ENCODE assay signal across 24 cellular contexts in the genomic region with DNA sequence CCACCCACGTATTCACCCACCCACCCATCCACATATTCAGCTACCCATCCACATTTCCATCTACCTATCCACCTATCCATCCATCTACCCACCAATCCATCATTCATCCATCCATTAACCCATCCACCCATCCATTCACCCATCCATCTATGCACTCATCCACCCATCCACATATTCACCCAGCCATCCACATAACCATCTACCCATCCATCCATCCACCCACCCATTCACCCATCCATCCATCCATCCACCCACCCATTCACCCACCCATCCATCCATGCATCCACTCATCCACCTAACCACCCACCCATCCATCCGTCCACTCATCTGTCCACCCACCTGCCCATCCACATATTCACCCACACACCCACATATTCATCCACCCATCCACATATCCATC.
DNase-seq lines count a peak whose midpoint lies in the region; ATAC-seq and TF ChIP-seq lines count a peak whose summit lies in the region.
"Had no signal": no experiment of that assay in that cellular context is flagged by ENCODE, and none has a peak within 500 bp of the region (broad histone marks: within the 10 kb centered on the region; RNA-seq: fewer than 3 reads in every experiment).

No MANE protein-coding gene starts in this region.

- peak overlapping the region; percentile 73 for H3K27ac Mint-ChIP-seq in CD4-positive, alpha-beta T cell
- H3K27ac Mint-ChIP-seq in dendritic cell treated with granulocyte-macrophage colony-stimulating factor and Interleukin-4, amounts not matched to agents 40 ng/mL and 50 ng/mL, for 4 days: peak overlapping the region; percentile 77
- H3K27ac Mint-ChIP-seq: GM23338, HFFc6 had no signal

- H3K9me3 ChIP-seq in CD4-positive, alpha-beta T cell (ENCODE audit: control insufficient read depth, low read length): no peaks in the 10 kb centered on the region
- H3K9me3 ChIP-seq in IMR-90 (ENCODE audit: control insufficient read depth, insufficient read depth, low read length) (0 out of 2 replicates have a peak, but pooled peaks cover 2% of the 10 kb centered on the region), sigmoid colon (no peaks in the 10 kb centered on the region)
- H3K9me3 ChIP-seq: ascending aorta, gastroesophageal sphincter, upper lobe of left lung had no signal

- H3K18ac ChIP-seq in IMR-90 (ENCODE audit: low read depth, low read length): no peak overlapping the region

- no peak overlapping the region for H3K56ac ChIP-seq in IMR-90 (ENCODE audit: extremely low read depth, insufficient read depth, low read length)

- 0 out of 2 replicates have a peak, but pooled peaks cover 4% of the 10 kb centered on the region for H4K20me1 ChIP-seq in IMR-90 (ENCODE audit: insufficient read depth, low read length)

- TF ChIP-seq CTCF in CD4-positive, alpha-beta T cell (IDR thresholded peaks at IDR 0.05): no peak
- no peak for TF ChIP-seq CTCF in IMR-90 (conservative IDR thresholded peaks at IDR 0.05; ENCODE audit: low read depth, low read length)
- TF ChIP-seq CTCF in sigmoid colon (IDR thresholded peaks at IDR 0.05): no peak

- H2AFZ ChIP-seq in IMR-90 (replicated peaks; ENCODE audit: low read length, poor library complexity): no peak overlapping the region
- H2AFZ ChIP-seq: GM23338, hepatocyte had no signal

- no peak overlapping the region for H3K14ac ChIP-seq in IMR-90 (replicated peaks; ENCODE audit: low read depth, low read length)

- H3K79me1 ChIP-seq in IMR-90 (ENCODE audit: low read depth in 1 of 2, low read length in 2 of 2): peaks cover 0 to 18% of the 10 kb centered on the region in 2 experiments; a peak in 2 of 4 replicates

- POLR2A ChIA-PET in CD4-positive, alpha-beta T cell (lab: Charles Lee): no interaction called here
- POLR2A ChIA-PET in IMR-90 (lab: Charles Lee; ENCODE audit: unreplicated experiment): no interaction called here

- H3K9ac ChIP-seq in IMR-90 (ENCODE audit: low read depth, low read length): no peak overlapping the region

- H3K36me3 Mint-ChIP-seq in CD4-positive, alpha-beta T cell (ENCODE audit: low read depth): peaks cover 94% of the 10 kb centered on the region
- H3K36me3 Mint-ChIP-seq in dendritic cell treated with granulocyte-macrophage colony-stimulating factor and Interleukin-4, amounts not matched to agents 40 ng/mL and 50 ng/mL, for 4 days (ENCODE audit: low read depth): peaks cover 95% of the 10 kb centered on the region

- in situ Hi-C loops in IMR-90 (cut with MboI; ENCODE audit: low sequenced_read_pairs): no loop called here

- no peak overlapping the region for H4K5ac ChIP-seq in IMR-90 (ENCODE audit: low read depth, low read length)

- CTCF ChIA-PET in CD4-positive, alpha-beta T cell (lab: Charles Lee): interaction anchor here (1.0 kb wide), 1 partner anchor 65 kb away, joined by 3 read pairs; no protein-coding TSS in a partner anchor
- CTCF ChIA-PET in IMR-90 (lab: Yijun Ruan, JAX): no interaction called here

- no peak overlapping the region for H4K8ac ChIP-seq in IMR-90 (ENCODE audit: low read depth in 2 of 2, low read length in 2 of 2)

- H3K4ac ChIP-seq in IMR-90 (ENCODE audit: low read depth, low read length): no peak overlapping the region

- BruUV-seq in IMR-90 (replicated peaks; lab: Mats Ljungman, UMichigan): no TSS peak

- H4K91ac ChIP-seq in IMR-90 (ENCODE audit: insufficient read depth, low read depth, low read length): no peak overlapping the region

- no peaks in the 10 kb centered on the region for H3K27me3 Mint-ChIP-seq in CD4-positive, alpha-beta T cell
- H3K27me3 Mint-ChIP-seq in dendritic cell treated with granulocyte-macrophage colony-stimulating factor and Interleukin-4, amounts not matched to agents 40 ng/mL and 50 ng/mL, for 4 days: no peaks in the 10 kb centered on the region
- H3K27me3 Mint-ChIP-seq: activated naive CD4-positive, alpha-beta T cell treated with anti-CD3 and anti-CD28 coated beads, Interleukin-2, amount 50 U/mL, for 24 hours; CD4-positive, CD25-positive, alpha-beta regulatory T cell had no signal

- no peaks in the 10 kb centered on the region for H3K27me3 ChIP-seq in CD4-positive, alpha-beta T cell (ENCODE audit: control insufficient read depth, insufficient read depth, low read length)
- H3K27me3 ChIP-seq in IMR-90 (ENCODE audit: control insufficient read depth, insufficient read depth, low read length) (no peaks in the 10 kb centered on the region), sigmoid colon (no peaks in the 10 kb centered on the region)
- H3K27me3 ChIP-seq: ascending aorta, cardiac muscle cell, gastroesophageal sphincter, hepatocyte, upper lobe of left lung had no signal

- H3K4me1 ChIP-seq in IMR-90 (ENCODE audit: control insufficient read depth, insufficient read depth, low read length): no peaks in the 10 kb centered on the region
- peaks cover 0 to 18% (median 11%) of the 10 kb centered on the region in 4 donors for H3K4me1 ChIP-seq in sigmoid colon
- H3K4me1 ChIP-seq: ascending aorta had no signal

- ATAC-seq in CD4-positive, alpha-beta T cell (ENCODE audit: poor library complexity): no peak
- ATAC-seq in IMR-90 (ENCODE audit: low read depth) (no peak), HG02938 (IDR thresholded peaks at IDR 0.05; ENCODE audit: unreplicated experiment) (no peak)
- ATAC-seq: gastroesophageal sphincter, GM23338, left lobe of liver had no signal

- no peak overlapping the region for H2BK120ac ChIP-seq in IMR-90 (ENCODE audit: low read depth, low read length)

- WGBS in IMR-90 (ENCODE audit: extremely low coverage in 2 of 2, insufficient read length in 1 of 2), 2 experiments: 93% methylated on average over 2 of the region's 2 CpGs; no CpG with 5 or more reads in 1 of the 2 experiments
- 98 to 99% methylated on average over 2 of the region's 2 CpGs for whole genome bisulfite sequencing in sigmoid colon, 2 donors

- H3K9me1 ChIP-seq in IMR-90 (ENCODE audit: insufficient read depth, low read length): no peaks in the 10 kb centered on the region; the same call in 1 of the 2 replicates

- no peak overlapping the region for H2BK15ac ChIP-seq in IMR-90 (ENCODE audit: low read depth, low read length)

- TF ChIP-seq EP300 in sigmoid colon (IDR thresholded peaks at IDR 0.05): no peak

- H3K23ac ChIP-seq in IMR-90 (ENCODE audit: low read depth, low read length): no peak overlapping the region

- no peak overlapping the region for H3K4me2 ChIP-seq in IMR-90 (ENCODE audit: low read depth, low read length)
- H3K4me2 ChIP-seq: GM23338, hepatocyte had no signal

- no peak for DNase-seq in CD4-positive, alpha-beta T cell
- DNase-seq in IMR-90: no peak
- DNase-seq in sigmoid colon: peak; percentile 29
- no peak for DNase-seq in COR-L47 (lab: John Stamatoyannopoulos, UW)
- no peak for DNase-seq in NCI-H345 (lab: John Stamatoyannopoulos, UW)
- DNase-seq: activated CD4-positive, alpha-beta T cell treated with anti-CD3 and anti-CD28 coated beads for 1 hour; CD4-positive, CD25-positive, alpha-beta regulatory T cell; dermis blood vessel endothelial cell; HFFc6; mesendoderm; MV-4-11; NCI-H146; RPMI8226; upper lobe of left lung had no signal

- peaks cover 44% of the 10 kb centered on the region for H3K4me1 Mint-ChIP-seq in CD4-positive, alpha-beta T cell (ENCODE audit: low read depth)
- peaks cover 87% of the 10 kb centered on the region for H3K4me1 Mint-ChIP-seq in dendritic cell treated with granulocyte-macrophage colony-stimulating factor and Interleukin-4, amounts not matched to agents 40 ng/mL and 50 ng/mL, for 4 days (ENCODE audit: low read depth)
- H3K4me1 Mint-ChIP-seq: GM23338 had no signal

- intact Hi-C loops in CD4-positive, alpha-beta T cell (cut with DNase I, micrococcal nuclease): no loop called here
- intact Hi-C loops in IMR-90 (cut with micrococcal nuclease) (no loop called here), sigmoid colon (cut with DNase I) (no loop called here)
- intact Hi-C loops in dendritic cell treated with granulocyte-macrophage colony-stimulating factor and Interleukin-4, amounts not matched to agents 40 ng/mL and 50 ng/mL, for 4 days (cut with micrococcal nuclease): no loop called here

- TF ChIP-seq POLR2A in IMR-90 (IDR thresholded peaks at IDR 0.05; ENCODE audit: low read depth, low read length) (no peak), sigmoid colon (IDR thresholded peaks at IDR 0.05) (no peak)

- H3K4me3 Mint-ChIP-seq in CD4-positive, alpha-beta T cell: no peak overlapping the region
- no peak overlapping the region for H3K4me3 Mint-ChIP-seq in dendritic cell treated with granulocyte-macrophage colony-stimulating factor and Interleukin-4, amounts not matched to agents 40 ng/mL and 50 ng/mL, for 4 days
- H3K4me3 Mint-ChIP-seq: GM23338, HFFc6 had no signal

- H3K36me3 ChIP-seq in IMR-90 (ENCODE audit: control insufficient read depth, insufficient read depth, low read length) (peaks cover 35% of the 10 kb centered on the region; the same call in 1 of the 2 replicates), sigmoid colon (peaks cover 12 to 63% (median 34%) of the 10 kb centered on the region in 4 donors)
- H3K36me3 ChIP-seq: cardiac muscle cell had no signal

- H3K4me3 ChIP-seq in IMR-90 (ENCODE audit: insufficient read depth, low read depth, low read length) (no peak overlapping the region), sigmoid colon (no peak overlapping the region)
- H3K4me3 ChIP-seq: ascending aorta, cardiac muscle cell, gastroesophageal sphincter, GM23338, hepatocyte, upper lobe of left lung had no signal

- H3K27ac ChIP-seq in CD4-positive, alpha-beta T cell (ENCODE audit: low read depth, low read length): no peak overlapping the region
- H3K27ac ChIP-seq in IMR-90 (ENCODE audit: insufficient read depth, low read length) (no peak overlapping the region), sigmoid colon (no peak overlapping the region)
- H3K27ac ChIP-seq: cardiac muscle cell, gastroesophageal sphincter, hepatocyte, HL-60, upper lobe of left lung had no signal

- no peak overlapping the region for H2AK9ac ChIP-seq in IMR-90 (replicated peaks; ENCODE audit: low read depth, low read length, poor library complexity)

- H2AK5ac ChIP-seq in IMR-90 (ENCODE audit: low read depth, low read length): no peak overlapping the region

- no peaks in the 10 kb centered on the region for H3K9me3 Mint-ChIP-seq in CD4-positive, alpha-beta T cell
- no peaks in the 10 kb centered on the region for H3K9me3 Mint-ChIP-seq in dendritic cell treated with granulocyte-macrophage colony-stimulating factor and Interleukin-4, amounts not matched to agents 40 ng/mL and 50 ng/mL, for 4 days
- H3K9me3 Mint-ChIP-seq: activated naive CD4-positive, alpha-beta T cell treated with anti-CD3 and anti-CD28 coated beads, Interleukin-2, amount 50 U/mL, for 24 hours; GM23338; HFFc6 had no signal

- no peak for TF ChIP-seq RAD21 in IMR-90 (IDR thresholded peaks at IDR 0.05; ENCODE audit: low read length)

- dilution Hi-C loops in IMR-90 (cut with HindIII; ENCODE audit: low sequenced_read_pairs, unreplicated experiment): no loop called here

- H2BK5ac ChIP-seq in IMR-90 (ENCODE audit: low read depth, low read length, poor library complexity, severe bottlenecking): peak overlapping the region; percentile 19

- no peak overlapping the region for H2BK20ac ChIP-seq in IMR-90 (ENCODE audit: low read depth, low read length)

TF ChIP-seq in IMR-90, 13 proteins besides CTCF, POLR2A, EP300 and RAD21 (continues in another document):
- no peak for TF ChIP-seq MAZ (IDR thresholded peaks at IDR 0.05; ENCODE audit: borderline replicate concordance, low read depth, low read length)
- TF ChIP-seq MXI1 (IDR thresholded peaks at IDR 0.05; ENCODE audit: borderline replicate concordance, low read depth, low read length): no peak
- no peak for TF ChIP-seq CHD1 (IDR thresholded peaks at IDR 0.05; ENCODE audit: low read depth, low read length)
- no peak for TF ChIP-seq BHLHE40 (IDR thresholded peaks at IDR 0.05; ENCODE audit: low read depth, low read length)
